Comparison of ENCODE assay signal across 20 cellular contexts in genomic region chr11:30984827-30985226, GRCh38.
DNase-seq lines count a peak whose midpoint lies in the region; ATAC-seq and TF ChIP-seq lines count a peak whose summit lies in the region.
"Had no signal": no experiment of that assay in that cellular context is flagged by ENCODE, and none has a peak within 500 bp of the region (broad histone marks: within the 10 kb centered on the region; RNA-seq: fewer than 3 reads in every experiment).

No MANE protein-coding gene starts in this region.

- CTCF ChIA-PET in activated CD4-positive, alpha-beta memory T cell treated with anti-CD3 and anti-CD28 coated beads, Interleukin-2, amount 10 ng/mL, durations not matched to agents 7 days and 5 days (lab: Charles Lee), result no interaction called here

- peaks cover 8% of the 10 kb centered on the region for H3K9me3 Mint-ChIP-seq in activated CD4-positive, alpha-beta memory T cell treated with anti-CD3 and anti-CD28 coated beads, Interleukin-2, amount 10 ng/mL, durations not matched to agents 7 days and 5 days
- H3K9me3 Mint-ChIP-seq: activated T-helper 2 cell treated with anti-CD3 and anti-CD28 coated beads, Interferon-gamma antibody, Interleukin-2, Interleukin-4, amounts not matched to agents 10 μg/mL and 5 μg/mL and 100 μg/mL, durations not matched to agents 14 hours and 24 hours and 36 hours; nephron had no signal

- no peak overlapping the region for H3K27ac Mint-ChIP-seq in activated CD4-positive, alpha-beta memory T cell treated with anti-CD3 and anti-CD28 coated beads, Interleukin-2, amount 10 ng/mL, durations not matched to agents 7 days and 5 days
- H3K27ac Mint-ChIP-seq: activated T-helper 2 cell treated with anti-CD3 and anti-CD28 coated beads, Interferon-gamma antibody, Interleukin-2, Interleukin-4, amounts not matched to agents 10 μg/mL and 5 μg/mL and 100 μg/mL, durations not matched to agents 14 hours and 24 hours and 36 hours; nephron had no signal

- in situ Hi-C loops in astrocyte of the spinal cord (cut with HindIII; ENCODE audit: low sequenced_read_pairs), result no loop called here

- no peaks in the 10 kb centered on the region for H3K4me1 Mint-ChIP-seq in activated CD4-positive, alpha-beta memory T cell treated with anti-CD3 and anti-CD28 coated beads, Interleukin-2, amount 10 ng/mL, durations not matched to agents 7 days and 5 days
- H3K4me1 Mint-ChIP-seq: nephron had no signal

- H3K4me3 ChIP-seq in astrocyte of the spinal cord (ENCODE audit: low read depth, low read length), result no peak overlapping the region
- H3K4me3 ChIP-seq: cardiac muscle cell, skin epidermis, thyroid gland had no signal

- no peaks in the 10 kb centered on the region for H3K27me3 Mint-ChIP-seq in activated CD4-positive, alpha-beta memory T cell treated with anti-CD3 and anti-CD28 coated beads, Interleukin-2, amount 10 ng/mL, durations not matched to agents 7 days and 5 days

- H3K36me3 Mint-ChIP-seq in activated CD4-positive, alpha-beta memory T cell treated with anti-CD3 and anti-CD28 coated beads, Interleukin-2, amount 10 ng/mL, durations not matched to agents 7 days and 5 days (ENCODE audit: low read depth), result no peaks in the 10 kb centered on the region

- TF ChIP-seq CTCF in astrocyte of the spinal cord (IDR thresholded peaks at IDR 0.05; ENCODE audit: low read depth, low read length), result no peak

- ATAC-seq in HG03196 (IDR thresholded peaks at IDR 0.05; ENCODE audit: unreplicated experiment), result no peak

- POLR2A ChIA-PET in activated CD4-positive, alpha-beta memory T cell treated with anti-CD3 and anti-CD28 coated beads, Interleukin-2, amount 10 ng/mL, durations not matched to agents 7 days and 5 days (lab: Charles Lee), result no interaction called here

- H3K4me3 Mint-ChIP-seq in activated CD4-positive, alpha-beta memory T cell treated with anti-CD3 and anti-CD28 coated beads, Interleukin-2, amount 10 ng/mL, durations not matched to agents 7 days and 5 days, result no peak overlapping the region
- H3K4me3 Mint-ChIP-seq: nephron had no signal

- DNase-seq in LHCN-M2 (ENCODE audit: low read depth) (peak; percentile 83), astrocyte of the spinal cord (ENCODE audit: low read depth, low spot score) (peak; percentile 33), kidney tubule cell (ENCODE audit: low spot score) (peak; percentile 15), COLO668 (lab: John Stamatoyannopoulos, UW; ENCODE audit: unreplicated experiment) (no peak), kidney glomerular epithelial cell (lab: John Stamatoyannopoulos, UW) (no peak)
- DNase-seq in activated CD4-positive, alpha-beta memory T cell treated with anti-CD3 and anti-CD28 coated beads, Interleukin-2, amount 10 ng/mL, durations not matched to agents 7 days and 5 days, result no peak
- DNase-seq: activated CD4-positive, alpha-beta T cell treated with anti-CD3 and anti-CD28 coated beads for 48 hours; activated CD8-positive, alpha-beta memory T cell treated with anti-CD3 and anti-CD28 coated beads, Interleukin-2, amount 50 U/mL, for 4 hours; BE2C; left cardiac atrium; OCI-M1; SHP77; stimulated activated naive CD4-positive, alpha-beta T cell; T-helper 1 cell; thyroid gland had no signal

Comparison
In these comparisons a context has a peak if more than half of its experiments do, and no peak if none do; other contexts are left out.
1. DNase-seq: peak in LHCN-M2 (single experiment), astrocyte of the spinal cord (single experiment) and kidney tubule cell (single experiment); none in COLO668 (single experiment), activated CD4-positive, alpha-beta memory T cell treated with anti-CD3 and anti-CD28 coated beads, Interleukin-2, amount 10 ng/mL, durations not matched to agents 7 days and 5 days (single experiment) and kidney glomerular epithelial cell (single experiment).